ENCODE assay signal across 14 cellular contexts in the genomic region with DNA sequence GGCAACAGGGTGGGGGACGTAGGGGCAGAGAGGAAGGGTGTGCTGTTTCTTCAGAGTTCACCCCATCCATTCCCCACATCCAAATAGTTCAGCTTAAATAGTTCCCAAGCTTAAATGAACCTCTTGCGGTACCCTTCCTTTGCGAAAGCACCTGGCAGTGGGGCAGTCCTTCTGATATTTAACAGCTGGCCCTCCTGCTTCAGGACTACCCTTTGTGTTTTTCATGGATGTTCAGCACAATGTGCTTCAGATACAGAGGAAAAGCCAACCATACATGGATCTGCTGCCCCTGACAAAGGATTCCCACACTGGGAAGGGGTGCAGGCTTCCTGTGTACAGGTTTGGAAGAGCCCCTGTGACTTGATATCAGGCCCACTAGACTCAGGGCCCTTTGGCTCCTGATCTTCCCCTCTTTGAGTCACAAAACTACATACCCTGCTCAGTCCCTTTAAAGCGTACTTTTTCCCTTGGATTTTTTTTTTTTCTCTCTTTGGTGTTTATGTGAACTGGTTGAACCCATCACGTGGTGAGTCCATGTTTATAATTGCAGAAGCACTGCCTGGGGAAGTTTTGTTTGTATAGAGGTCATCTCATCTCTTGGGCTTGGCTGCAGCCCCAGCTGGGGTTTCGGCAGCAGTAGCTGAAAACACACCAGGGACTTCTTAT. TPM values are rescaled to one million over a fixed set of nuclear protein-coding genes. Genes with fewer than 3 reads are reported as not detected.
DNase-seq lines count a peak whose midpoint lies in the region; ATAC-seq, FAIRE-seq and TF ChIP-seq lines count a peak whose summit lies in the region.
"Had no signal": no experiment of that assay in that cellular context is flagged by ENCODE, and none has a peak within 500 bp of the region (broad histone marks: within the 10 kb centered on the region; RNA-seq: fewer than 3 reads in every experiment).

No MANE protein-coding gene starts in this region.

- H3K9ac ChIP-seq in IMR-90 (ENCODE audit: low read depth, low read length) (peak overlapping the region; percentile 60; the same call in 1 of the 2 replicates), SK-N-SH (no peak overlapping the region)

- H3K36me3 Mint-ChIP-seq in CD14-positive monocyte = no peaks in the 10 kb centered on the region

- peak overlapping the region; percentile 98 for H2BK120ac ChIP-seq in IMR-90 (ENCODE audit: low read depth, low read length)

- TF ChIP-seq POLR2A in IMR-90 (IDR thresholded peaks at IDR 0.05; ENCODE audit: low read depth, low read length) = no peak
- no peak for TF ChIP-seq POLR2A in sigmoid colon (IDR thresholded peaks at IDR 0.05)

- BruUV-seq in IMR-90 (replicated peaks; lab: Mats Ljungman, UMichigan) = no TSS peak

- dilution Hi-C loops in IMR-90 (cut with HindIII; ENCODE audit: low sequenced_read_pairs, unreplicated experiment) = no loop called here

- H3K4me3 ChIP-seq in IMR-90 (ENCODE audit: insufficient read depth, low read depth, low read length) (no peak overlapping the region), sigmoid colon (no peak overlapping the region), SK-N-SH (ENCODE audit: low read depth in 2 of 2, low read length in 1 of 2) (no peak overlapping the region)
- H3K4me3 ChIP-seq: tibial nerve had no signal

- POLR2A ChIA-PET in IMR-90 (lab: Charles Lee; ENCODE audit: unreplicated experiment) (no interaction called here), SK-N-SH (lab: Yijun Ruan, JAX) (no interaction called here)

- H3K4me1 Mint-ChIP-seq in CD14-positive monocyte = no peaks in the 10 kb centered on the region
- H3K4me1 Mint-ChIP-seq: activated CD4-positive, alpha-beta T cell treated with anti-CD3 and anti-CD28 coated beads, Interleukin-2, amount 10 ng/mL, durations not matched to agents 7 days and 5 days had no signal

- peak in 3 of 4 donors; percentile 55 to 73 (median 56) for TF ChIP-seq EP300 in sigmoid colon (IDR thresholded peaks at IDR 0.05)
- no peak for TF ChIP-seq EP300 in SK-N-SH (IDR thresholded peaks at IDR 0.05; ENCODE audit: borderline replicate concordance in 1 of 2, low read depth in 1 of 2, low read length in 1 of 2)

- peaks cover 0 to 5% (median 2%) of the 10 kb centered on the region in 7 donors for H3K9me3 Mint-ChIP-seq in CD14-positive monocyte
- H3K9me3 Mint-ChIP-seq: activated CD4-positive, alpha-beta T cell treated with anti-CD3 and anti-CD28 coated beads, Interleukin-2, amount 10 ng/mL, durations not matched to agents 7 days and 5 days had no signal

- H3K4ac ChIP-seq in IMR-90 (ENCODE audit: low read depth, low read length) = peak overlapping the region; percentile 98

- H4K8ac ChIP-seq in IMR-90 (ENCODE audit: low read depth in 2 of 2, low read length in 2 of 2) = peak overlapping the region; percentile 23 to 87; a peak in 3 of 4 replicates

- H3K4me1 ChIP-seq in IMR-90 (ENCODE audit: control insufficient read depth, insufficient read depth, low read length) = peaks cover 30% of the 10 kb centered on the region
- H3K4me1 ChIP-seq in sigmoid colon = peaks cover 0 to 79% (median 66%) of the 10 kb centered on the region in 4 donors
- H3K4me1 ChIP-seq in SK-N-SH (ENCODE audit: control insufficient read depth in 1 of 2, insufficient read depth in 2 of 2, low read depth in 1 of 2, low read length in 1 of 2) = peaks cover 0 to 22% of the 10 kb centered on the region in 2 experiments; a peak in 2 of 4 replicates

- H3K9me2 ChIP-seq in SK-N-SH = no peaks in the 10 kb centered on the region

- H3K27me3 ChIP-seq in IMR-90 (ENCODE audit: control insufficient read depth, insufficient read depth, low read length) (no peaks in the 10 kb centered on the region), sigmoid colon (no peaks in the 10 kb centered on the region), SK-N-SH (ENCODE audit: insufficient read depth) (0 out of 2 replicates have a peak, but pooled peaks cover 17% of the 10 kb centered on the region)
- H3K27me3 ChIP-seq: tibial nerve had no signal

- intact Hi-C loops in IMR-90 (cut with micrococcal nuclease) (no loop called here), sigmoid colon (cut with DNase I) (loop anchor here (10.0 kb wide), 1 partner anchor 234 kb away; no protein-coding TSS in a partner anchor), CD14-positive monocyte (cut with micrococcal nuclease) (no loop called here)

- H3K4me3 Mint-ChIP-seq in CD14-positive monocyte = no peak overlapping the region
- H3K4me3 Mint-ChIP-seq: activated CD4-positive, alpha-beta T cell treated with anti-CD3 and anti-CD28 coated beads, Interleukin-2, amount 10 ng/mL, durations not matched to agents 7 days and 5 days had no signal

- H3K4me2 ChIP-seq in IMR-90 (ENCODE audit: low read depth, low read length) = peak overlapping the region; percentile 22
- no peak overlapping the region for H3K4me2 ChIP-seq in SK-N-SH

- H4K5ac ChIP-seq in IMR-90 (ENCODE audit: low read depth, low read length) = peak overlapping the region; percentile 67

- H4K20me1 ChIP-seq in IMR-90 (ENCODE audit: insufficient read depth, low read length) = no peaks in the 10 kb centered on the region
- no peaks in the 10 kb centered on the region for H4K20me1 ChIP-seq in SK-N-SH (ENCODE audit: insufficient read depth)

- peak overlapping the region; percentile 99 for H3K23ac ChIP-seq in IMR-90 (ENCODE audit: low read depth, low read length)

- TF ChIP-seq CTCF in IMR-90 (conservative IDR thresholded peaks at IDR 0.05; ENCODE audit: low read depth, low read length) (no peak), sigmoid colon (IDR thresholded peaks at IDR 0.05) (no peak), CD14-positive monocyte (IDR thresholded peaks at IDR 0.05) (no peak), SK-N-SH (IDR thresholded peaks at IDR 0.05) (no peak)

- H3K36me3 ChIP-seq in IMR-90 (ENCODE audit: control insufficient read depth, insufficient read depth, low read length) = no peaks in the 10 kb centered on the region
- no peaks in the 10 kb centered on the region for H3K36me3 ChIP-seq in sigmoid colon
- no peaks in the 10 kb centered on the region for H3K36me3 ChIP-seq in SK-N-SH (replicated peaks in 1 of 2; ENCODE audit: control insufficient read depth in 1 of 2, insufficient read depth in 2 of 2, low read length in 1 of 2)
- H3K36me3 ChIP-seq: tibial nerve had no signal

- peak overlapping the region; percentile 98 for H3K14ac ChIP-seq in IMR-90 (replicated peaks; ENCODE audit: low read depth, low read length)

- H3K27ac Mint-ChIP-seq in CD14-positive monocyte = no peak overlapping the region
- H3K27ac Mint-ChIP-seq: activated CD4-positive, alpha-beta T cell treated with anti-CD3 and anti-CD28 coated beads, Interleukin-2, amount 10 ng/mL, durations not matched to agents 7 days and 5 days had no signal

- H2AFZ ChIP-seq in IMR-90 (replicated peaks; ENCODE audit: low read length, poor library complexity) (peak overlapping the region; percentile 76), SK-N-SH (ENCODE audit: low read depth) (no peak overlapping the region)

- CTCF ChIA-PET in IMR-90 (lab: Yijun Ruan, JAX) = interaction anchor here (0.8 to 1.3 kb wide), 4 partner anchors 18 to 425 kb away, joined by 3 to 4 read pairs (median 4); no protein-coding TSS in a partner anchor
- CTCF ChIA-PET in SK-N-SH (lab: Yijun Ruan, JAX) = no interaction called here

- DNase-seq in IMR-90 = peak; percentile 93
- DNase-seq in amniotic epithelial cell (ENCODE audit: low read depth) = peak; percentile 51
- peak; percentile 89 for DNase-seq in sigmoid colon
- no peak for DNase-seq in ACHN
- no peak for DNase-seq in CD14-positive monocyte (ENCODE audit: low spot score)
- DNase-seq in SK-N-SH = no peak
- DNase-seq: activated CD4-positive, alpha-beta T cell treated with anti-CD3 and anti-CD28 coated beads, Interleukin-2, amount 10 ng/mL, durations not matched to agents 7 days and 5 days; activated effector memory CD4-positive, alpha-beta T cell treated with anti-CD3 and anti-CD28 coated beads, Interleukin-2, amount 50 U/mL, for 16 hours; GF-D8; mammary epithelial cell had no signal

- H3K27ac ChIP-seq in IMR-90 (ENCODE audit: insufficient read depth, low read length) (peak overlapping the region; percentile 95), sigmoid colon (peak overlapping the region; percentile 65 to 87 (median 83)), SK-N-SH (ENCODE audit: low read depth in 2 of 2, low read length in 1 of 2) (no peak overlapping the region)
- H3K27ac ChIP-seq: epithelial cell of prostate, tibial nerve had no signal

- no peaks in the 10 kb centered on the region for H3K79me1 ChIP-seq in IMR-90 (ENCODE audit: low read depth in 1 of 2, low read length in 2 of 2)

- H2AK9ac ChIP-seq in IMR-90 (replicated peaks; ENCODE audit: low read depth, low read length, poor library complexity) = peak overlapping the region; percentile 70

- H3K56ac ChIP-seq in IMR-90 (ENCODE audit: extremely low read depth, insufficient read depth, low read length) = peak overlapping the region; percentile 79

- peak overlapping the region; percentile 81 for H2BK5ac ChIP-seq in IMR-90 (ENCODE audit: low read depth, low read length, poor library complexity, severe bottlenecking)

- no peaks in the 10 kb centered on the region for H3K9me3 ChIP-seq in IMR-90 (ENCODE audit: control insufficient read depth, insufficient read depth, low read length)
- no peaks in the 10 kb centered on the region for H3K9me3 ChIP-seq in sigmoid colon
- no peaks in the 10 kb centered on the region for H3K9me3 ChIP-seq in SK-N-SH
- H3K9me3 ChIP-seq: tibial nerve had no signal

- no peak for TF ChIP-seq RAD21 in IMR-90 (IDR thresholded peaks at IDR 0.05; ENCODE audit: low read length)
- no peak for TF ChIP-seq RAD21 in SK-N-SH (IDR thresholded peaks at IDR 0.05; ENCODE audit: low read length)

- peak; percentile 88 for ATAC-seq in IMR-90 (ENCODE audit: low read depth)
- ATAC-seq in HG02885 (IDR thresholded peaks at IDR 0.05; ENCODE audit: poor library complexity, unreplicated experiment) = no peak

- WGBS in IMR-90 (ENCODE audit: extremely low coverage in 2 of 2, insufficient read length in 1 of 2), 2 experiments = 40% methylated on average over 1 of the region's 6 CpGs; no CpG with 5 or more reads in 1 of the 2 experiments
- 47 to 62% methylated on average over 6 of the region's 6 CpGs for WGBS in sigmoid colon, 2 donors
- WGBS in SK-N-SH (ENCODE audit: low lambda C conversion rate) = 56% methylated on average over 6 of the region's 6 CpGs

- H3K9me1 ChIP-seq in IMR-90 (ENCODE audit: insufficient read depth, low read length) = peaks cover 17% of the 10 kb centered on the region

- H3K79me2 ChIP-seq in SK-N-SH (ENCODE audit: insufficient read depth) = no peaks in the 10 kb centered on the region

- peaks cover 3 to 9% (median 3%) of the 10 kb centered on the region in 3 donors for H3K27me3 Mint-ChIP-seq in CD14-positive monocyte (ENCODE audit: low read depth in 3 of 3)

- peak overlapping the region; percentile 91 for H2AK5ac ChIP-seq in IMR-90 (ENCODE audit: low read depth, low read length)

- in situ Hi-C loops in IMR-90 (cut with MboI; ENCODE audit: low sequenced_read_pairs) (no loop called here), ACHN (cut with HindIII; ENCODE audit: low pct_ligation_motif_present, low pct_unique_long_range_greater_than_20kb, low sequenced_read_pairs) (no loop called here)

- FAIRE-seq in islet of Langerhans (lab: Jason Lieb, UNC) = peak; percentile 60

- peak overlapping the region; percentile 60; the same call in 2 of the 3 replicates for H2BK15ac ChIP-seq in IMR-90 (ENCODE audit: low read depth, low read length)

- no peaks in the 10 kb centered on the region for H3F3A ChIP-seq in SK-N-SH (replicated peaks; ENCODE audit: insufficient read depth)

- H2BK20ac ChIP-seq in IMR-90 (ENCODE audit: low read depth, low read length) = peak overlapping the region; percentile 99

- H3K18ac ChIP-seq in IMR-90 (ENCODE audit: low read depth, low read length) = peak overlapping the region; percentile 95

- peak overlapping the region; percentile 91 for H4K91ac ChIP-seq in IMR-90 (ENCODE audit: insufficient read depth, low read depth, low read length)

RNA-seq across cellular contexts. Expression of a gene that starts 45.3 kb away (rescaled TPM):
- total RNA-seq in IMR-90 (2012; rRNA removed) (392 and 433 TPM in 2 replicates), sigmoid colon (100 to 1,000 TPM; 254 to 773 (median 488) TPM)
- polyA plus RNA-seq in IMR-90 (2012; rRNA removed) (1,339 and 1,767 TPM in 2 replicates), sigmoid colon (100 to 1,000 TPM in 1 of 3 donors, 10 to 100 TPM in 2; 13.6 to 131 (median 36.0) TPM), CD14-positive monocyte (not detected), SK-N-SH (2012; rRNA removed) (156 and 323 TPM in 2 replicates)
- polyA plus RNA-seq in IMR-90 (2012; cell fraction: cytosol; rRNA removed) = 847 and 1,056 TPM in 2 replicates
- 732 and 841 TPM in 2 replicates for polyA plus RNA-seq in IMR-90 (2012; cell fraction: nucleus; rRNA removed; ENCODE audit: low replicate concordance)
- 92.2 and 140 TPM in 2 replicates for polyA plus RNA-seq in SK-N-SH (2012; cell fraction: cytosol; rRNA removed)
- polyA plus RNA-seq in SK-N-SH (2012; cell fraction: nucleus; rRNA removed) = 204 and 262 TPM in 2 replicates
- total RNA-seq: activated CD4-positive, alpha-beta T cell treated with anti-CD3 and anti-CD28 coated beads, Interleukin-2, amount 10 ng/mL, durations not matched to agents 7 days and 5 days had no signal

Comparison
In these comparisons a context has a peak if more than half of its experiments do, and no peak if none do; other contexts are left out.
1. DNase-seq: peak in IMR-90 (single experiment), amniotic epithelial cell (single experiment) and sigmoid colon (single experiment); none in ACHN (single experiment), CD14-positive monocyte (single experiment) and SK-N-SH (single experiment).
2. H3K27ac ChIP-seq: peak in IMR-90 (single experiment) and sigmoid colon (4 of 4); none in SK-N-SH (0 of 2).
3. RNA of a gene that starts 45.3 kb away (polyA plus RNA-seq): 732 to 1,767 TPM in IMR-90, 92.2 to 323 TPM in SK-N-SH and 13.6 to 131 TPM in sigmoid colon; not detected in CD14-positive monocyte; every median in the first group is over 10 times any median in the second.